ENCODE assay signal across 1 cellular context in genomic region chr1:156804572-156805243, GRCh38.
TF ChIP-seq lines count a peak whose summit lies in the region.

No MANE protein-coding gene starts in this region.

TF ChIP-seq in K562, 482 proteins besides CTCF, POLR2A, EP300 and RAD21 (continued from another document):
- 0 out of 2 replicates have a peak, but pooled peaks have one; percentile 13 for TF ChIP-seq PKNOX1 (IDR thresholded peaks at IDR 0.05)
- no peak for TF ChIP-seq ZNF124 (CRISPR knock-in tag; IDR thresholded peaks at IDR 0.05)
- peak; percentile 88; the same call in 1 of the 2 replicates for TF ChIP-seq SPI1 (IDR thresholded peaks at IDR 0.05; ENCODE audit: borderline replicate concordance, low read depth, low read length)
- peak; percentile 77 for TF ChIP-seq C11orf30 (IDR thresholded peaks at IDR 0.05; ENCODE audit: low read depth)
- TF ChIP-seq ZBTB2 (IDR thresholded peaks at IDR 0.05) = no peak
